25 cellular contexts compared by ENCODE assay signal in the genomic region with DNA sequence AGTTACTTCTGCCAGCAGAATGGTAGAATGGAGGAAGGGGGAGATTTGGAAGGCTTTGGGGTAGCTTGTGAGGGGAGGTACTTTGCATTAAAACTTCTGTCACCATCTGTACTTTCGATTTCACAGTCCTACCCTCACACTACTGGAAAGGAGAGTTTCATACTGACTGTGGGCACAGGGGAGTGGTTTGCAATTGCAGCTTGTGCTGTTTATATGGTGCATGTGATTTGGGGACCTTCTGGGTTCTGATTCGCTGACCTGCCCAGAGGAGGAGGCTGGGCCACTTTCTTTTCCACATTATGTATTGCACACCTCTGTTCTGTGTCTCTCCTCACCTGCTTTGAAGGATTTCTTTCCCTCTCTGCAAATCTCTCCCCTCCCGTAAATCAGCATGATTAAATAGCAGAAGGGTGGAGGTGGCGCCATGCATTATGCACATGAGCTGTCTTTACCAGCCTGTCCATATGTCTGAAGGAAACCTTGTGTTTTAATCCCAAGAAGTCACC.
"Had no signal": no experiment of that assay in that cellular context is flagged by ENCODE, and none has a peak within 500 bp of the region (broad histone marks: within the 10 kb centered on the region; RNA-seq: fewer than 3 reads in every experiment).

No MANE protein-coding gene starts in this region.

- H3K27ac ChIP-seq: ascending aorta, body of pancreas had no signal

- H3K4me3 ChIP-seq: ascending aorta, body of pancreas had no signal

- H3K9me3 ChIP-seq: ascending aorta, body of pancreas had no signal

- ATAC-seq: activated naive CD4-positive, alpha-beta T cell treated with anti-CD3 and anti-CD28 coated beads, Interleukin-2, amount 50 U/mL, for 72 hours; activated naive CD8-positive, alpha-beta T cell treated with anti-CD3 and anti-CD28 coated beads, Interleukin-2, amount 50 U/mL, for 24 hours; activated T-cell treated with anti-CD3 and anti-CD28 coated beads, Interleukin-2, amount 50 U/mL, for 4 hours; body of pancreas; PC-3; T-helper 17 cell had no signal

- H3K4me1 ChIP-seq: ascending aorta, body of pancreas had no signal

- H3K36me3 ChIP-seq: ascending aorta had no signal

- H3K27me3 ChIP-seq: ascending aorta, body of pancreas had no signal

- DNase-seq: activated CD4-positive, alpha-beta memory T cell treated with anti-CD3 and anti-CD28 coated beads for 36 hours; activated CD4-positive, alpha-beta T cell treated with anti-CD3 and anti-CD28 coated beads, Interleukin-2, amount 10 ng/mL, durations not matched to agents 7 days and 5 days; activated CD4-positive, CD25-positive, alpha-beta regulatory T cell; activated CD8-positive, alpha-beta memory T cell treated with anti-CD3 and anti-CD28 coated beads for 24 hours; activated effector memory CD4-positive, alpha-beta T cell treated with anti-CD3 and anti-CD28 coated beads, Interleukin-2, amount 50 U/mL, for 16 hours; activated naive CD4-positive, alpha-beta T cell treated with Interleukin-2 at 50 U/mL for 16 hours; activated naive CD8-positive, alpha-beta T cell treated with anti-CD3 and anti-CD28 coated beads, Interleukin-2, amount 50 U/mL, for 24 hours; activated T-cell treated with anti-CD3 and anti-CD28 coated beads, Interleukin-2, amount 50 U/mL, for 4 hours; amniotic stem cell; body of pancreas; IMR-90; KBM-7; MV-4-11; NCI-H1092 treated with DMSO at 0.1 percent for 48 hours; NCI-H1417 treated with DMSO at 0.1 percent for 48 hours; NCI-H187; NCI-H2081; NCI-H446; NCI-H524; PC-3; SHP77 treated with DMSO at 0.1 percent for 48 hours; T-helper 17 cell; T-helper 9 cell had no signal
